Comparison of ENCODE assay signal across 9 cellular contexts in the genomic region with DNA sequence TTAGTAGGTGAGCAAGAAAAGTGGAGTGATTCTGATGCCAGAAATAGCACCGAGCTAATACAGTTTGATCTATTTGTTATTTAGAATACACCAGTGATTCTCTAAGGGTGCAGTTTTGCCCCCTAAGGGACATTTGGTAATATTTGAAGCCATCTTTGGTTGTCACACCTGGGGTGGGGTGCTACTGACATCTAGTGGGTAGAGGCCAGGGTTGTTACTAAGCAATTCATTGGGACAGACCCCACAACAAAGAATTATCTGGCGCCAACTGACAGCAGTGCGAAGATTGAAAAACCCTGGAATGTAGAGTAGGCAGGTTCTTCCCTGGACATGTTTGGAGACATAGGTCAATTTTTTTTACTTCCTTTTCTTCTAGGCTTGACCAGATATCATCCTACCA. TPM values are rescaled to one million over a fixed set of nuclear protein-coding genes. Genes with fewer than 3 reads are reported as not detected.
DNase-seq lines count a peak whose midpoint lies in the region; ATAC-seq, FAIRE-seq and TF ChIP-seq lines count a peak whose summit lies in the region.
"Had no signal": no experiment of that assay in that cellular context is flagged by ENCODE, and none has a peak within 500 bp of the region (broad histone marks: within the 10 kb centered on the region; RNA-seq: fewer than 3 reads in every experiment).

No MANE protein-coding gene starts in this region.

- H3K27me3 ChIP-seq in breast epithelium (no peaks in the 10 kb centered on the region), SJCRH30 (no peaks in the 10 kb centered on the region), bronchial epithelial cell (ENCODE audit: control insufficient read depth, insufficient read depth, low read length) (no peaks in the 10 kb centered on the region), pancreas (no peaks in the 10 kb centered on the region)

- ATAC-seq in HG03066 (IDR thresholded peaks at IDR 0.05; ENCODE audit: low read depth, unreplicated experiment) (peak; percentile 75), pancreas (peak in 3 of 4 donors; percentile 29 to 54 (median 39))

- H3K9me3 ChIP-seq in breast epithelium = no peaks in the 10 kb centered on the region
- 0 out of 2 replicates have a peak, but pooled peaks cover 2% of the 10 kb centered on the region for H3K9me3 ChIP-seq in SJCRH30 (replicated peaks)
- no peaks in the 10 kb centered on the region for H3K9me3 ChIP-seq in pancreas

- BruUV-seq in MCF 10A (replicated peaks; lab: Mats Ljungman, UMichigan) = no TSS peak

- POLR2A ChIA-PET in MCF 10A (lab: Yijun Ruan, JAX) = interaction anchor here (1.3 kb wide), 1 partner anchor 12 kb away, joined by 4 read pairs; no protein-coding TSS in a partner anchor

- H3K9me3 Mint-ChIP-seq in MCF 10A (ENCODE audit: unreplicated experiment) = no peaks in the 10 kb centered on the region
- H3K9me3 Mint-ChIP-seq: dendritic cell treated with granulocyte-macrophage colony-stimulating factor and Interleukin-4, amounts not matched to agents 40 ng/mL and 50 ng/mL, for 4 days had no signal

- H3K27ac ChIP-seq in breast epithelium = no peak overlapping the region
- H3K27ac ChIP-seq in SJCRH30 = no peak overlapping the region
- H3K27ac ChIP-seq in pancreas = no peak overlapping the region

- 84 to 94% methylated on average over 3 of the region's 3 CpGs for WGBS in pancreas, 2 donors

- CTCF ChIA-PET in MCF 10A (lab: Yijun Ruan, JAX) = interaction anchor here (0.7 kb wide), 1 partner anchor 161 kb away, joined by 3 read pairs; no protein-coding TSS in a partner anchor

- H3K4me3 ChIP-seq in breast epithelium (no peak overlapping the region), SJCRH30 (no peak overlapping the region), bronchial epithelial cell (ENCODE audit: low read depth, low read length) (no peak overlapping the region), pancreas (no peak overlapping the region)

- H3K4me1 ChIP-seq in breast epithelium (no peaks in the 10 kb centered on the region), SJCRH30 (no peaks in the 10 kb centered on the region), pancreas (peaks cover 0 to 13% (median 0%) of the 10 kb centered on the region in 3 donors)

- FAIRE-seq in bronchial epithelial cell (lab: Jason Lieb, UNC) (no peak), pancreas (lab: Jason Lieb, UNC) (no peak)

- H3K36me3 ChIP-seq in breast epithelium = no peaks in the 10 kb centered on the region
- H3K36me3 ChIP-seq in SJCRH30 = peaks cover 3% of the 10 kb centered on the region; the same call in 1 of the 2 replicates
- no peaks in the 10 kb centered on the region for H3K36me3 ChIP-seq in bronchial epithelial cell (ENCODE audit: control insufficient read depth, insufficient read depth, low read length)
- H3K36me3 ChIP-seq in pancreas = no peaks in the 10 kb centered on the region

- no peak for TF ChIP-seq CTCF in MCF 10A (IDR thresholded peaks at IDR 0.05; ENCODE audit: unreplicated experiment)
- TF ChIP-seq CTCF in breast epithelium (IDR thresholded peaks at IDR 0.05) = no peak
- peak; percentile 22 for TF ChIP-seq CTCF in bronchial epithelial cell (IDR thresholded peaks at IDR 0.05; ENCODE audit: insufficient read depth, low read length, severe bottlenecking)
- peak in 1 of 4 donors; percentile 9 for TF ChIP-seq CTCF in pancreas (IDR thresholded peaks at IDR 0.05)

- no peak overlapping the region for H3K4me3 Mint-ChIP-seq in MCF 10A (ENCODE audit: unreplicated experiment)
- H3K4me3 Mint-ChIP-seq: dendritic cell treated with granulocyte-macrophage colony-stimulating factor and Interleukin-4, amounts not matched to agents 40 ng/mL and 50 ng/mL, for 4 days had no signal

- H3K27me3 Mint-ChIP-seq in MCF 10A (ENCODE audit: insufficient read depth, unreplicated experiment) = no peaks in the 10 kb centered on the region
- H3K27me3 Mint-ChIP-seq: dendritic cell treated with granulocyte-macrophage colony-stimulating factor and Interleukin-4, amounts not matched to agents 40 ng/mL and 50 ng/mL, for 4 days had no signal

- no peak overlapping the region for H3K27ac Mint-ChIP-seq in MCF 10A (ENCODE audit: low read depth, unreplicated experiment)
- H3K27ac Mint-ChIP-seq: dendritic cell treated with granulocyte-macrophage colony-stimulating factor and Interleukin-4, amounts not matched to agents 40 ng/mL and 50 ng/mL, for 4 days had no signal

- DNase-seq in MCF 10A (ENCODE audit: unreplicated experiment) (peak; percentile 15), breast epithelium (ENCODE audit: low spot score in 2 of 2) (no peak), SJCRH30 (peak; percentile 10 to 49), bronchial epithelial cell (ENCODE audit: low read depth) (no peak), pancreas (no peak), NCI-H510A treated with DMSO at 0.1 percent for 48 hours (lab: John Stamatoyannopoulos, UW) (no peak), mucosa of gallbladder (ENCODE audit: low spot score) (no peak)

- intact Hi-C loops in MCF 10A (cut with micrococcal nuclease) = no loop called here
- intact Hi-C loops in breast epithelium (cut with DNase I; ENCODE audit: low total_unique reads) = no loop called here
- intact Hi-C loops in pancreas (cut with DNase I) = no loop called here

- H3K36me3 Mint-ChIP-seq in MCF 10A (ENCODE audit: insufficient read depth, unreplicated experiment) = peaks cover 6% of the 10 kb centered on the region

- TF ChIP-seq POLR2A in breast epithelium (IDR thresholded peaks at IDR 0.05) = no peak

- H3K4me1 Mint-ChIP-seq in MCF 10A (ENCODE audit: insufficient read depth, unreplicated experiment) = peaks cover 9% of the 10 kb centered on the region

RNA-seq across cellular contexts. Expression of gene PALS2, which starts 14.6 kb away (rescaled TPM):
- total RNA-seq in MCF 10A (2022) (36.3 and 45.9 TPM in 2 replicates), breast epithelium (10 to 100 TPM; 17.8 to 32.6 (median 29.2) TPM), bronchial epithelial cell (14.8 and 24.5 TPM in 2 replicates), pancreas (10 to 100 TPM; 26.4 to 36.7 (median 34.5) TPM), mucosa of gallbladder (250 TPM)
- total RNA-seq in SJCRH30 (2014; rRNA removed; shearing (Covaris generic)) = 54.4 and 55.1 TPM in 2 replicates
- polyA plus RNA-seq in pancreas = 1 to 10 TPM; 4.1 to 9.9 TPM

Comparison
In these comparisons a context has a peak if more than half of its experiments do, and no peak if none do; other contexts are left out.
1. DNase-seq: peak in MCF 10A (single experiment) and SJCRH30 (2 of 2); none in breast epithelium (0 of 2), bronchial epithelial cell (single experiment), pancreas (0 of 6), NCI-H510A treated with DMSO at 0.1 percent for 48 hours (single experiment) and mucosa of gallbladder (single experiment).